8 cellular contexts compared by ENCODE assay signal in genomic region chr6:47308674-47309325, GRCh38. TPM values are rescaled to one million over a fixed set of nuclear protein-coding genes. Genes with fewer than 3 reads are reported as not detected.
DNase-seq lines count a peak whose midpoint lies in the region; ATAC-seq and TF ChIP-seq lines count a peak whose summit lies in the region.

No MANE protein-coding gene starts in this region.

- no peaks in the 10 kb centered on the region for H3K36me3 Mint-ChIP-seq in memory B cell

- peaks cover 13% of the 10 kb centered on the region for H3K27me3 Mint-ChIP-seq in memory B cell

- no peak for TF ChIP-seq POLR2A in transverse colon (IDR thresholded peaks at IDR 0.05)

- in situ Hi-C loops in transverse colon (cut with MboI; ENCODE audit: low pct_ligation_motif_present in 1 of 4, low pct_unique_long_range_greater_than_20kb in 1 of 4, low sequenced_read_pairs in 3 of 4) = loop anchor here (5.0 to 25.0 kb wide), 3 partner anchors 211 to 471 kb away; no protein-coding TSS in a partner anchor

- H3K4me1 ChIP-seq in ectodermal cell (ENCODE audit: control insufficient read depth, insufficient read depth, low read length) (no peaks in the 10 kb centered on the region), transverse colon (peaks cover 0 to 36% (median 19%) of the 10 kb centered on the region in 4 donors)

- H3K9me3 Mint-ChIP-seq in memory B cell = no peaks in the 10 kb centered on the region

- ATAC-seq in HG02798 (IDR thresholded peaks at IDR 0.05; ENCODE audit: poor library complexity, unreplicated experiment) = peak; percentile 5
- no peak for ATAC-seq in memory B cell (ENCODE audit: low read depth)

- intact Hi-C loops in transverse colon (cut with DNase I; ENCODE audit: low total_unique reads) = loop anchor here (1.0 to 10.0 kb wide), 2 partner anchors 64 to 211 kb away; no protein-coding TSS in a partner anchor

- no peaks in the 10 kb centered on the region for H3K9me3 ChIP-seq in ectodermal cell (ENCODE audit: control insufficient read depth, low read length)
- no peaks in the 10 kb centered on the region for H3K9me3 ChIP-seq in transverse colon

- H3K27me3 ChIP-seq in ectodermal cell (ENCODE audit: control insufficient read depth, insufficient read depth, low read length, poor library complexity, severe bottlenecking) (no peaks in the 10 kb centered on the region), transverse colon (no peaks in the 10 kb centered on the region)

- no peak for TF ChIP-seq EP300 in transverse colon (IDR thresholded peaks at IDR 0.05; ENCODE audit: low read depth)

- DNase-seq in activated CD8-positive, alpha-beta memory T cell treated with anti-CD3 and anti-CD28 coated beads, Interleukin-2, amount 50 U/mL, for 48 hours = peak; percentile 52
- DNase-seq in activated CD8-positive, alpha-beta memory T cell treated with anti-CD3 and anti-CD28 coated beads for 24 hours = no peak
- DNase-seq in RKO (ENCODE audit: low spot score) = peak; percentile 36
- DNase-seq in memory B cell (ENCODE audit: low spot score in 2 of 2) = no peak
- DNase-seq in transverse colon = peak; percentile 22
- DNase-seq in hippocampal formation (lab: John Stamatoyannopoulos, UW) = no peak

- H3K4me1 Mint-ChIP-seq in memory B cell = peaks cover 4% of the 10 kb centered on the region

- H3K4me3 ChIP-seq in ectodermal cell (ENCODE audit: insufficient read depth, low read depth, low read length) (peak overlapping the region; percentile 68), transverse colon (peak overlapping the region; percentile 61 to 92 (median 70))

- peak in 1 of 5 experiments; percentile 31 for TF ChIP-seq CTCF in transverse colon (IDR thresholded peaks at IDR 0.05)

- H3K4me3 Mint-ChIP-seq in memory B cell = peak overlapping the region; percentile 75

- H3K27ac Mint-ChIP-seq in memory B cell = no peak overlapping the region

- WGBS in ectodermal cell, 2 experiments = 1% methylated on average over 49 of the region's 49 CpGs
- 2% methylated on average over 38 of the region's 49 CpGs; no CpG with 5 or more reads in 1 of the 2 donors for WGBS in transverse colon (ENCODE audit: low coverage in 1 of 2), 2 donors

- H3K36me3 ChIP-seq in ectodermal cell (ENCODE audit: control insufficient read depth, insufficient read depth, low read length) (no peaks in the 10 kb centered on the region), transverse colon (no peaks in the 10 kb centered on the region)

- H3K27ac ChIP-seq in ectodermal cell (ENCODE audit: insufficient read depth, low read depth, low read length, poor library complexity, severe bottlenecking) (no peak overlapping the region), transverse colon (peak overlapping the region; percentile 89 to 92 (median 91))

RNA-seq across cellular contexts. Expression of gene TNFRSF21, which starts 0.9 kb away (rescaled TPM):
- polyA plus RNA-seq in ectodermal cell (2013, experiment 1 of 4) = 33.1 TPM
- 32.1 TPM for polyA plus RNA-seq in ectodermal cell (2013, experiment 2 of 4)
- 27.0 TPM for polyA plus RNA-seq in ectodermal cell (2013, experiment 3 of 4)
- polyA plus RNA-seq in ectodermal cell (2013, experiment 4 of 4) = 30.4 TPM
- 100 to 1,000 TPM in 1 of 4 donors, 10 to 100 TPM in 3; 45.4 to 136 (median 73.4) TPM for total RNA-seq in transverse colon

Comparison
In these comparisons a context has a peak if more than half of its experiments do, and no peak if none do; other contexts are left out.
1. DNase-seq: peak in activated CD8-positive, alpha-beta memory T cell treated with anti-CD3 and anti-CD28 coated beads, Interleukin-2, amount 50 U/mL, for 48 hours (single experiment), RKO (single experiment) and transverse colon (single experiment); none in activated CD8-positive, alpha-beta memory T cell treated with anti-CD3 and anti-CD28 coated beads for 24 hours (single experiment), memory B cell (0 of 2) and hippocampal formation (0 of 2).